17 cellular contexts compared by ENCODE assay signal in genomic region chr15:94236638-94237037, GRCh38. TPM values are rescaled to one million over a fixed set of nuclear protein-coding genes. Genes with fewer than 3 reads are reported as not detected.
DNase-seq lines count a peak whose midpoint lies in the region; ATAC-seq and TF ChIP-seq lines count a peak whose summit lies in the region.
"Had no signal": no experiment of that assay in that cellular context is flagged by ENCODE, and none has a peak within 500 bp of the region (broad histone marks: within the 10 kb centered on the region; RNA-seq: fewer than 3 reads in every experiment).

No MANE protein-coding gene starts in this region.

- no peak for TF ChIP-seq CTCF in DOHH2 (IDR thresholded peaks at IDR 0.05; ENCODE audit: low read depth, low read length, poor library complexity, severe bottlenecking)
- TF ChIP-seq CTCF in IMR-90 (conservative IDR thresholded peaks at IDR 0.05; ENCODE audit: low read depth, low read length): no peak

- peaks cover 28% of the 10 kb centered on the region for H3F3A ChIP-seq in DOHH2 (ENCODE audit: control insufficient read depth, insufficient read depth)

- POLR2A ChIA-PET in IMR-90 (lab: Charles Lee; ENCODE audit: unreplicated experiment): no interaction called here

- peak overlapping the region; percentile 63 for H3K27ac Mint-ChIP-seq in activated T-helper 1 cell treated with anti-CD3 and anti-CD28 coated beads, Interleukin-12 subunit alpha, Interleukin-12 subunit beta, Interleukin-2, Interleukin-4 antibody, amounts not matched to agents 30 ng/mL and 10 ng/mL and 1 ng/mL, durations not matched to agents 14 hours and 24 hours and 36 hours
- H3K27ac Mint-ChIP-seq in naive B cell: peak overlapping the region; percentile 23 to 95 (median 64)
- H3K27ac Mint-ChIP-seq: activated T-cell treated with anti-CD3 and anti-CD28 coated beads, Interleukin-2, amount 50 U/mL, for 24 hours; endodermal cell; HFFc6 had no signal

- peaks cover 51% of the 10 kb centered on the region for H3K36me3 ChIP-seq in DOHH2 (ENCODE audit: control insufficient read depth, low read length)
- H3K36me3 ChIP-seq in IMR-90 (ENCODE audit: control insufficient read depth, insufficient read depth, low read length): no peaks in the 10 kb centered on the region
- H3K36me3 ChIP-seq: BE2C, ovary had no signal

- H3K9me3 Mint-ChIP-seq in activated T-helper 1 cell treated with anti-CD3 and anti-CD28 coated beads, Interleukin-12 subunit alpha, Interleukin-12 subunit beta, Interleukin-2, Interleukin-4 antibody, amounts not matched to agents 30 ng/mL and 10 ng/mL and 1 ng/mL, durations not matched to agents 14 hours and 24 hours and 36 hours: no peaks in the 10 kb centered on the region
- H3K9me3 Mint-ChIP-seq in naive B cell: no peaks in the 10 kb centered on the region
- H3K9me3 Mint-ChIP-seq: activated T-cell treated with anti-CD3 and anti-CD28 coated beads, Interleukin-2, amount 50 U/mL, for 24 hours; endodermal cell had no signal

- H3K4me3 Mint-ChIP-seq in activated T-helper 1 cell treated with anti-CD3 and anti-CD28 coated beads, Interleukin-12 subunit alpha, Interleukin-12 subunit beta, Interleukin-2, Interleukin-4 antibody, amounts not matched to agents 30 ng/mL and 10 ng/mL and 1 ng/mL, durations not matched to agents 14 hours and 24 hours and 36 hours: peak overlapping the region; percentile 23
- no peak overlapping the region for H3K4me3 Mint-ChIP-seq in naive B cell
- H3K4me3 Mint-ChIP-seq: activated T-cell treated with anti-CD3 and anti-CD28 coated beads, Interleukin-2, amount 50 U/mL, for 24 hours; endodermal cell; HFFc6 had no signal

- CTCF ChIA-PET in IMR-90 (lab: Yijun Ruan, JAX): interaction anchor here (0.6 kb wide), 1 partner anchor 17 kb away, joined by 3 read pairs; no protein-coding TSS in a partner anchor

- intact Hi-C loops in IMR-90 (cut with micrococcal nuclease): no loop called here
- intact Hi-C loops in activated T-helper 1 cell treated with anti-CD3 and anti-CD28 coated beads, Interleukin-12 subunit alpha, Interleukin-12 subunit beta, Interleukin-2, Interleukin-4 antibody, amounts not matched to agents 30 ng/mL and 10 ng/mL and 1 ng/mL, durations not matched to agents 14 hours and 24 hours and 36 hours (cut with micrococcal nuclease): no loop called here

- H2BK20ac ChIP-seq in IMR-90 (ENCODE audit: low read depth, low read length): no peak overlapping the region

- H3K27me3 Mint-ChIP-seq in activated T-helper 1 cell treated with anti-CD3 and anti-CD28 coated beads, Interleukin-12 subunit alpha, Interleukin-12 subunit beta, Interleukin-2, Interleukin-4 antibody, amounts not matched to agents 30 ng/mL and 10 ng/mL and 1 ng/mL, durations not matched to agents 14 hours and 24 hours and 36 hours (ENCODE audit: insufficient read depth): no peaks in the 10 kb centered on the region
- no peaks in the 10 kb centered on the region for H3K27me3 Mint-ChIP-seq in naive B cell
- H3K27me3 Mint-ChIP-seq: activated T-cell treated with anti-CD3 and anti-CD28 coated beads, Interleukin-2, amount 50 U/mL, for 24 hours had no signal

- no peak overlapping the region for H4K91ac ChIP-seq in IMR-90 (ENCODE audit: insufficient read depth, low read depth, low read length)

- no peak overlapping the region for H3K4me3 ChIP-seq in DOHH2 (ENCODE audit: low read length)
- H3K4me3 ChIP-seq in IMR-90 (ENCODE audit: insufficient read depth, low read depth, low read length): no peak overlapping the region
- H3K4me3 ChIP-seq: ovary had no signal

- in situ Hi-C loops in IMR-90 (cut with MboI; ENCODE audit: low sequenced_read_pairs): no loop called here

- ATAC-seq in IMR-90 (ENCODE audit: low read depth) (no peak), naive B cell (ENCODE audit: low read depth in 2 of 2) (no peak), HG03520 (IDR thresholded peaks at IDR 0.05; ENCODE audit: unreplicated experiment) (no peak), HG03521 (IDR thresholded peaks at IDR 0.05; ENCODE audit: unreplicated experiment) (no peak), HG03378 (IDR thresholded peaks at IDR 0.05; ENCODE audit: unreplicated experiment) (no peak)
- ATAC-seq: Right ventricle myocardium inferior had no signal

- peaks cover 90% of the 10 kb centered on the region for H3K4me1 Mint-ChIP-seq in activated T-helper 1 cell treated with anti-CD3 and anti-CD28 coated beads, Interleukin-12 subunit alpha, Interleukin-12 subunit beta, Interleukin-2, Interleukin-4 antibody, amounts not matched to agents 30 ng/mL and 10 ng/mL and 1 ng/mL, durations not matched to agents 14 hours and 24 hours and 36 hours (ENCODE audit: low read depth)
- peaks cover 61 to 93% (median 79%) of the 10 kb centered on the region in 3 donors for H3K4me1 Mint-ChIP-seq in naive B cell

- H3K23ac ChIP-seq in IMR-90 (ENCODE audit: low read depth, low read length): no peak overlapping the region

- H2BK120ac ChIP-seq in IMR-90 (ENCODE audit: low read depth, low read length): no peak overlapping the region

- H2BK15ac ChIP-seq in IMR-90 (ENCODE audit: low read depth, low read length): no peak overlapping the region

- 0 out of 2 replicates have a peak overlapping the region, but pooled peaks have one; percentile 54 for H3K4me2 ChIP-seq in DOHH2 (ENCODE audit: low read length)
- H3K4me2 ChIP-seq in IMR-90 (ENCODE audit: low read depth, low read length): no peak overlapping the region

- H3K56ac ChIP-seq in IMR-90 (ENCODE audit: extremely low read depth, insufficient read depth, low read length): no peak overlapping the region

- no peak for TF ChIP-seq RAD21 in IMR-90 (IDR thresholded peaks at IDR 0.05; ENCODE audit: low read length)

- peaks cover 3% of the 10 kb centered on the region; the same call in 1 of the 2 replicates for H3K9me1 ChIP-seq in IMR-90 (ENCODE audit: insufficient read depth, low read length)

- no peak overlapping the region for H2AK9ac ChIP-seq in IMR-90 (replicated peaks; ENCODE audit: low read depth, low read length, poor library complexity)

- H2BK5ac ChIP-seq in IMR-90 (ENCODE audit: low read depth, low read length, poor library complexity, severe bottlenecking): no peak overlapping the region

- H2AFZ ChIP-seq in IMR-90 (replicated peaks; ENCODE audit: low read length, poor library complexity): no peak overlapping the region

- WGBS in IMR-90 (ENCODE audit: extremely low coverage in 2 of 2, insufficient read length in 1 of 2), 2 experiments: 83% methylated on average over 3 of the region's 3 CpGs; no CpG with 5 or more reads in 1 of the 2 experiments

- H4K8ac ChIP-seq in IMR-90 (ENCODE audit: low read depth in 2 of 2, low read length in 2 of 2): no peak overlapping the region

- H3K27ac ChIP-seq in DOHH2 (ENCODE audit: low read depth, low read length) (no peak overlapping the region), IMR-90 (ENCODE audit: insufficient read depth, low read length) (no peak overlapping the region)
- H3K27ac ChIP-seq: ovary had no signal

- H3K36me3 Mint-ChIP-seq in activated T-helper 1 cell treated with anti-CD3 and anti-CD28 coated beads, Interleukin-12 subunit alpha, Interleukin-12 subunit beta, Interleukin-2, Interleukin-4 antibody, amounts not matched to agents 30 ng/mL and 10 ng/mL and 1 ng/mL, durations not matched to agents 14 hours and 24 hours and 36 hours (ENCODE audit: low read depth): peaks cover 64% of the 10 kb centered on the region
- H3K36me3 Mint-ChIP-seq in naive B cell: no peaks in the 10 kb centered on the region

- peaks cover 98% of the 10 kb centered on the region for H3K79me2 ChIP-seq in DOHH2 (ENCODE audit: control insufficient read depth, low read length)

- dilution Hi-C loops in IMR-90 (cut with HindIII; ENCODE audit: low sequenced_read_pairs, unreplicated experiment): no loop called here

- H4K20me1 ChIP-seq in DOHH2 (ENCODE audit: control insufficient read depth, insufficient read depth, low read depth, low read length) (peaks cover 29% of the 10 kb centered on the region), IMR-90 (ENCODE audit: insufficient read depth, low read length) (no peaks in the 10 kb centered on the region)

- no peak for TF ChIP-seq POLR2A in IMR-90 (IDR thresholded peaks at IDR 0.05; ENCODE audit: low read depth, low read length)

- DNase-seq in IMR-90 (no peak), naive B cell (no peak)
- DNase-seq in activated T-helper 1 cell treated with anti-CD3 and anti-CD28 coated beads, Interleukin-12 subunit alpha, Interleukin-12 subunit beta, Interleukin-2, Interleukin-4 antibody, amounts not matched to agents 30 ng/mL and 10 ng/mL and 1 ng/mL, durations not matched to agents 14 hours and 24 hours and 36 hours (ENCODE audit: low spot score): no peak
- DNase-seq: activated CD4-positive, alpha-beta T cell treated with anti-CD3 and anti-CD28 coated beads, Interleukin-2, amount 50 U/mL, for 4 hours; activated T-cell treated with anti-CD3 and anti-CD28 coated beads, Interleukin-2, amount 50 U/mL, for 24 hours; BE2C; DMS153; endodermal cell; HFFc6; ovary; stimulated activated CD4-positive, alpha-beta T cell treated with anti-CD3 and anti-CD28 coated beads, Interleukin-2, amount 100 ng/mL, for 48 hours; T-helper 9 cell had no signal

- H2AK5ac ChIP-seq in IMR-90 (ENCODE audit: low read depth, low read length): peak overlapping the region; percentile 14; the same call in 1 of the 2 replicates

- no TSS peak for BruUV-seq in IMR-90 (replicated peaks; lab: Mats Ljungman, UMichigan)

- no peak overlapping the region for H3K18ac ChIP-seq in IMR-90 (ENCODE audit: low read depth, low read length)

- no peaks in the 10 kb centered on the region for H3K9me2 ChIP-seq in DOHH2 (replicated peaks; ENCODE audit: control insufficient read depth, low read length)

- H4K5ac ChIP-seq in IMR-90 (ENCODE audit: low read depth, low read length): no peak overlapping the region

- no peaks in the 10 kb centered on the region for H3K9me3 ChIP-seq in DOHH2 (ENCODE audit: control insufficient read depth, insufficient read depth, low read length)
- H3K9me3 ChIP-seq in IMR-90 (ENCODE audit: control insufficient read depth, insufficient read depth, low read length): no peaks in the 10 kb centered on the region
- H3K9me3 ChIP-seq: BE2C, ovary had no signal

- H3K4me1 ChIP-seq in DOHH2 (ENCODE audit: control insufficient read depth, low read length) (peaks cover 92% of the 10 kb centered on the region), IMR-90 (ENCODE audit: control insufficient read depth, insufficient read depth, low read length) (peaks cover 5% of the 10 kb centered on the region)

- H3K27me3 ChIP-seq in DOHH2 (ENCODE audit: control insufficient read depth, low read length) (no peaks in the 10 kb centered on the region), IMR-90 (ENCODE audit: control insufficient read depth, insufficient read depth, low read length) (no peaks in the 10 kb centered on the region)
- H3K27me3 ChIP-seq: ovary had no signal

- H3K4ac ChIP-seq in IMR-90 (ENCODE audit: low read depth, low read length): no peak overlapping the region

- H3K14ac ChIP-seq in IMR-90 (replicated peaks; ENCODE audit: low read depth, low read length): no peak overlapping the region

- H3K79me1 ChIP-seq in IMR-90 (ENCODE audit: low read depth in 1 of 2, low read length in 2 of 2): peaks cover 14 to 34% of the 10 kb centered on the region in 2 experiments

- H3K9ac ChIP-seq in IMR-90 (ENCODE audit: low read depth, low read length): no peak overlapping the region

RNA-seq across cellular contexts. Expression of gene MCTP2, which starts 5.3 kb away (rescaled TPM):
- 8.6 and 9.9 TPM in 2 replicates for total RNA-seq in IMR-90 (2012; rRNA removed)
- 5.1 and 6.6 TPM in 2 replicates for polyA plus RNA-seq in IMR-90 (2012; rRNA removed)
- polyA plus RNA-seq in IMR-90 (2012; cell fraction: cytosol; rRNA removed): 1.4 and 2.7 TPM in 2 replicates
- polyA plus RNA-seq in IMR-90 (2012; cell fraction: nucleus; rRNA removed; ENCODE audit: low replicate concordance): 6.9 and 16.5 TPM in 2 replicates
- 93.2 and 96.0 TPM in 2 replicates for total RNA-seq in activated T-helper 1 cell treated with anti-CD3 and anti-CD28 coated beads, Interleukin-12 subunit alpha, Interleukin-12 subunit beta, Interleukin-2, Interleukin-4 antibody, amounts not matched to agents 30 ng/mL and 10 ng/mL and 1 ng/mL, durations not matched to agents 14 hours and 24 hours and 36 hours
- 10 to 100 TPM; 12.7 to 30.5 (median 17.5) TPM for polyA plus RNA-seq in naive B cell (ENCODE audit: low read depth in 6 of 6)
